Comparison of ENCODE assay signal across 9 cellular contexts in genomic region chr6:85126448-85127178, GRCh38.
DNase-seq lines count a peak whose midpoint lies in the region; ATAC-seq, FAIRE-seq and TF ChIP-seq lines count a peak whose summit lies in the region.
"Had no signal": no experiment of that assay in that cellular context is flagged by ENCODE, and none has a peak within 500 bp of the region (broad histone marks: within the 10 kb centered on the region; RNA-seq: fewer than 3 reads in every experiment).

No MANE protein-coding gene starts in this region.

- 27 to 34% methylated on average over 8 to 12 of the region's 12 CpGs for WGBS in transverse colon (ENCODE audit: low coverage in 1 of 2), 2 donors

- TF ChIP-seq EP300 in transverse colon (IDR thresholded peaks at IDR 0.05; ENCODE audit: low read depth), result no peak

- H3K27me3 ChIP-seq in astrocyte (ENCODE audit: insufficient read depth, low read length) (no peaks in the 10 kb centered on the region), transverse colon (no peaks in the 10 kb centered on the region)

- H3K27ac ChIP-seq in astrocyte (ENCODE audit: low read depth, low read length), result no peak overlapping the region
- H3K27ac ChIP-seq in transverse colon, result no peak overlapping the region

- H3K9ac ChIP-seq in astrocyte (ENCODE audit: low read length), result no peak overlapping the region

- no peaks in the 10 kb centered on the region for H3K9me3 Mint-ChIP-seq in astrocyte (ENCODE audit: unreplicated experiment)
- H3K9me3 Mint-ChIP-seq in effector memory CD8-positive, alpha-beta T cell, result no peaks in the 10 kb centered on the region
- H3K9me3 Mint-ChIP-seq: activated B cell treated with CpG ODN at 0.5 μM for 24 hours had no signal

- no peaks in the 10 kb centered on the region for H3K36me3 Mint-ChIP-seq in astrocyte (ENCODE audit: low read depth, unreplicated experiment)
- H3K36me3 Mint-ChIP-seq in effector memory CD8-positive, alpha-beta T cell (ENCODE audit: insufficient read depth), result no peaks in the 10 kb centered on the region

- peaks cover 14% of the 10 kb centered on the region for H3K27me3 Mint-ChIP-seq in astrocyte (ENCODE audit: low read depth, unreplicated experiment)
- no peaks in the 10 kb centered on the region for H3K27me3 Mint-ChIP-seq in effector memory CD8-positive, alpha-beta T cell
- H3K27me3 Mint-ChIP-seq: activated B cell treated with CpG ODN at 0.5 μM for 24 hours had no signal

- no peak overlapping the region for H3K4me3 Mint-ChIP-seq in astrocyte (ENCODE audit: unreplicated experiment)
- H3K4me3 Mint-ChIP-seq in effector memory CD8-positive, alpha-beta T cell, result no peak overlapping the region
- H3K4me3 Mint-ChIP-seq: activated B cell treated with CpG ODN at 0.5 μM for 24 hours had no signal

- no peak overlapping the region for H3K4me3 ChIP-seq in astrocyte (ENCODE audit: insufficient read depth, low read depth, low read length)
- no peak overlapping the region for H3K4me3 ChIP-seq in transverse colon

- H2AFZ ChIP-seq in astrocyte (ENCODE audit: low read depth, low read length), result peak overlapping the region; percentile 64

- ATAC-seq in effector memory CD8-positive, alpha-beta T cell (replicated peaks), result no peak

- H3K4me2 ChIP-seq in astrocyte (ENCODE audit: low read length), result peak overlapping the region; percentile 65

- H3K36me3 ChIP-seq in astrocyte (ENCODE audit: insufficient read depth, low read length) (no peaks in the 10 kb centered on the region), transverse colon (no peaks in the 10 kb centered on the region)

- DNase-seq in ELF-1 (ENCODE audit: low read depth, low spot score) (peak; percentile 73), GM20000 (ENCODE audit: low spot score) (peak; percentile 51), Kasumi-1 (lab: John Stamatoyannopoulos, UW) (peak; percentile 45 to 56), astrocyte (ENCODE audit: low read depth) (no peak), iPS-NIHi11 (ENCODE audit: low spot score) (peak; percentile 70), transverse colon (peak; percentile 10), NCI-H2107 treated with DMSO at 0.1 percent for 48 hours (lab: John Stamatoyannopoulos, UW; ENCODE audit: unreplicated experiment) (no peak)
- no peak for DNase-seq in effector memory CD8-positive, alpha-beta T cell
- DNase-seq: activated B cell treated with CpG ODN at 0.5 μM for 24 hours had no signal

- no peaks in the 10 kb centered on the region for H3K79me2 ChIP-seq in astrocyte (ENCODE audit: insufficient read depth, low read length)

- in situ Hi-C loops in transverse colon (cut with MboI; ENCODE audit: low pct_ligation_motif_present in 1 of 4, low pct_unique_long_range_greater_than_20kb in 1 of 4, low sequenced_read_pairs in 3 of 4), result no loop called here

- no peaks in the 10 kb centered on the region for H3K4me1 ChIP-seq in astrocyte (ENCODE audit: insufficient read depth, low read length)
- H3K4me1 ChIP-seq in transverse colon, result no peaks in the 10 kb centered on the region

- intact Hi-C loops in transverse colon (cut with DNase I; ENCODE audit: low total_unique reads), result no loop called here

- H3K27ac Mint-ChIP-seq in astrocyte (ENCODE audit: unreplicated experiment), result peak overlapping the region; percentile 77
- no peak overlapping the region for H3K27ac Mint-ChIP-seq in effector memory CD8-positive, alpha-beta T cell
- H3K27ac Mint-ChIP-seq: activated B cell treated with CpG ODN at 0.5 μM for 24 hours had no signal

- peak; percentile 49 for FAIRE-seq in astrocyte (lab: Jason Lieb, UNC)

- H3K9me3 ChIP-seq in astrocyte (ENCODE audit: insufficient read depth, low read depth, low read length), result no peaks in the 10 kb centered on the region
- H3K9me3 ChIP-seq in transverse colon, result no peaks in the 10 kb centered on the region

- TF ChIP-seq CTCF in GM20000 (IDR thresholded peaks at IDR 0.05; ENCODE audit: extremely low read depth, missing control alignments) (no peak), astrocyte (IDR thresholded peaks at IDR 0.05; ENCODE audit: insufficient read depth, low read depth, low read length) (peak; percentile 65), transverse colon (IDR thresholded peaks at IDR 0.05) (peak in 2 of 5 experiments; percentile 14 to 16)

- no peak for TF ChIP-seq POLR2A in transverse colon (IDR thresholded peaks at IDR 0.05)

- no peaks in the 10 kb centered on the region for H4K20me1 ChIP-seq in astrocyte (ENCODE audit: insufficient read depth, low read length)

- H3K4me1 Mint-ChIP-seq in astrocyte (ENCODE audit: low read depth, unreplicated experiment), result peaks cover 7% of the 10 kb centered on the region
- H3K4me1 Mint-ChIP-seq in effector memory CD8-positive, alpha-beta T cell (ENCODE audit: low read depth in 2 of 2), result no peaks in the 10 kb centered on the region
- H3K4me1 Mint-ChIP-seq: activated B cell treated with CpG ODN at 0.5 μM for 24 hours had no signal

Comparison
In these comparisons a context has a peak if more than half of its experiments do, and no peak if none do; other contexts are left out.
1. DNase-seq: peak in ELF-1 (single experiment), GM20000 (single experiment), Kasumi-1 (2 of 2), iPS-NIHi11 (single experiment) and transverse colon (single experiment); none in astrocyte (single experiment), effector memory CD8-positive, alpha-beta T cell (0 of 3) and NCI-H2107 treated with DMSO at 0.1 percent for 48 hours (single experiment).